Comparison of ENCODE assay signal across 31 cellular contexts in the genomic region with DNA sequence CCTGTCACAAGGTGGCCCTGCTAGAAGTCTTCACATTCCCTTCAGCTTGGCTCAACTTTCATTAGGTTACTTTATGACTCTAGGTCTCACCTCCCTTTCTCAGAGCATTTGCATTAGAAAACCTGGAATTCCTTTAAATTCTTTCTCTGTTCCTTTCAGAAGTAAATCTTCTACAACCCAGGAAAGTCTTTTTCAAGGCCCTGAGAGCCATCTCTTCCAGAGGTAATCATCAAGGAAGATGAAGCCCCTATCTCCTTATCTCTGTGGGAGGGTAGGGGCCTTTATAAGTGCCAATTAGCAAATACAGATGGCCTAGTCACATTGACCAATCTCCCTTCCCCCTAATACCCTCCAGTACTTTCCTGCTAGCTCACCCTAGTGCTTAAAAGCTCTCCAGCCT.
"Had no signal": no experiment of that assay in that cellular context is flagged by ENCODE, and none has a peak within 500 bp of the region (broad histone marks: within the 10 kb centered on the region; RNA-seq: fewer than 3 reads in every experiment).

No MANE protein-coding gene starts in this region.

- H3K27me3 ChIP-seq: breast epithelium, right atrium auricular region, upper lobe of left lung had no signal

- H3K4me3 Mint-ChIP-seq: immature natural killer cell; naive thymus-derived CD4-positive, alpha-beta T cell; stimulated activated memory B cell treated with anti-CD40 and anti-IgM and Interleukin-4, amounts not matched to agents 10 μg/mL and 1 μg/mL and 100 μg/mL, for 72 hours; stimulated activated naive CD8-positive, alpha-beta T cell treated with anti-CD3 and anti-CD28 coated beads, Interleukin-15, amount 100 ng/mL, for 72 hours had no signal

- H3K4me1 ChIP-seq: breast epithelium, parathyroid adenoma, psoas muscle, right atrium auricular region, upper lobe of left lung had no signal

- H3K4me2 ChIP-seq: smooth muscle cell had no signal

- H3K27me3 Mint-ChIP-seq: naive thymus-derived CD4-positive, alpha-beta T cell; stimulated activated memory B cell treated with anti-CD40 and anti-IgM and Interleukin-4, amounts not matched to agents 10 μg/mL and 1 μg/mL and 100 μg/mL, for 72 hours; stimulated activated naive CD8-positive, alpha-beta T cell treated with anti-CD3 and anti-CD28 coated beads, Interleukin-15, amount 100 ng/mL, for 72 hours had no signal

- H3K36me3 Mint-ChIP-seq: immature natural killer cell; naive thymus-derived CD4-positive, alpha-beta T cell; stimulated activated memory B cell treated with anti-CD40 and anti-IgM and Interleukin-4, amounts not matched to agents 10 μg/mL and 1 μg/mL and 100 μg/mL, for 72 hours had no signal

- H3K4me3 ChIP-seq: breast epithelium, psoas muscle, right atrium auricular region, smooth muscle cell, upper lobe of left lung had no signal

- H3K4me1 Mint-ChIP-seq: immature natural killer cell; stimulated activated memory B cell treated with anti-CD40 and anti-IgM and Interleukin-4, amounts not matched to agents 10 μg/mL and 1 μg/mL and 100 μg/mL, for 72 hours; stimulated activated naive CD8-positive, alpha-beta T cell treated with anti-CD3 and anti-CD28 coated beads, Interleukin-15, amount 100 ng/mL, for 72 hours had no signal

- ATAC-seq: activated CD4-positive, CD25-positive, alpha-beta regulatory T cell treated with anti-CD3 and anti-CD28 coated beads, Interleukin-2, amount 50 U/mL, for 24 hours; esophagus mucosa; naive thymus-derived CD4-positive, alpha-beta T cell; psoas muscle; stimulated activated memory B cell treated with anti-CD40 and anti-IgM and Interleukin-4, amounts not matched to agents 10 μg/mL and 1 μg/mL and 100 μg/mL, for 72 hours; stimulated activated naive CD8-positive, alpha-beta T cell treated with anti-CD3 and anti-CD28 coated beads, Interleukin-15, amount 100 ng/mL, for 72 hours had no signal

- H3K27ac Mint-ChIP-seq: immature natural killer cell; naive thymus-derived CD4-positive, alpha-beta T cell; stimulated activated memory B cell treated with anti-CD40 and anti-IgM and Interleukin-4, amounts not matched to agents 10 μg/mL and 1 μg/mL and 100 μg/mL, for 72 hours; stimulated activated naive CD8-positive, alpha-beta T cell treated with anti-CD3 and anti-CD28 coated beads, Interleukin-15, amount 100 ng/mL, for 72 hours had no signal

- H2AFZ ChIP-seq: parathyroid adenoma had no signal

- H3K79me2 ChIP-seq: parathyroid adenoma had no signal

- H3K27ac ChIP-seq: breast epithelium, parathyroid adenoma, psoas muscle, right atrium auricular region, upper lobe of left lung, VCaP had no signal

- H3K9ac ChIP-seq: parathyroid adenoma had no signal

- H3K36me3 ChIP-seq: breast epithelium, right atrium auricular region, upper lobe of left lung had no signal

- DNase-seq: activated CD4-positive, alpha-beta T cell treated with anti-CD3 and anti-CD28 coated beads for 48 hours; activated CD4-positive, alpha-beta T cell treated with anti-CD3 and anti-CD28 coated beads, Interleukin-2, amount 50 U/mL, for 48 hours; activated CD8-positive, alpha-beta memory T cell treated with anti-CD3 and anti-CD28 coated beads for 24 hours; activated gamma-delta T cell; activated naive CD4-positive, alpha-beta T cell treated with anti-CD3 and anti-CD28 coated beads, Interleukin-2, amount 50 U/mL, for 16 hours; amygdala; central memory CD4-positive, alpha-beta T cell; foreskin fibroblast; head of caudate nucleus; hippocampal formation; immature natural killer cell; kidney; midbrain; naive thymus-derived CD4-positive, alpha-beta T cell; occipital lobe; psoas muscle; stimulated activated CD4-positive, alpha-beta T cell treated with anti-CD3 and anti-CD28 coated beads, Interleukin-1b, Interleukin-23, amount 100 ng/mL, for 48 hours; stimulated activated CD4-positive, alpha-beta T cell treated with anti-CD3 and anti-CD28 coated beads, Interleukin-4, amount 100 ng/mL, for 4 hours; stimulated activated CD8-positive, alpha-beta memory T cell treated with anti-CD3 and anti-CD28 coated beads, Interleukin-4, amount 100 ng/mL, for 48 hours; stimulated activated naive CD8-positive, alpha-beta T cell treated with anti-CD3 and anti-CD28 coated beads, Interleukin-15, amount 100 ng/mL, for 72 hours; substantia nigra; T-helper 1 cell; upper lobe of left lung had no signal
